ENCODE assay signal across 24 cellular contexts in genomic region chr16:55184052-55184451, GRCh38.
"Had no signal": no experiment of that assay in that cellular context is flagged by ENCODE, and none has a peak within 500 bp of the region (broad histone marks: within the 10 kb centered on the region; RNA-seq: fewer than 3 reads in every experiment).

No MANE protein-coding gene starts in this region.

- H3K9me3 Mint-ChIP-seq: activated CD4-positive, alpha-beta memory T cell treated with anti-CD3 and anti-CD28 coated beads for 36 hours; activated CD4-positive, alpha-beta T cell treated with anti-CD3 and anti-CD28 coated beads, Interleukin-2, amount 10 ng/mL, durations not matched to agents 24 days and 14 days; activated naive CD8-positive, alpha-beta T cell treated with anti-CD3 and anti-CD28 coated beads, Interleukin-2, amount 10 ng/mL, durations not matched to agents 7 days and 5 days; T-helper 1 cell treated with Interleukin-12 subunit alpha and Interleukin-12 subunit beta and Interleukin-4 antibody, amounts not matched to agents 30 μg/mL and 1 μg/mL, for 36 hours had no signal

- H3K36me3 Mint-ChIP-seq: activated CD4-positive, alpha-beta memory T cell treated with anti-CD3 and anti-CD28 coated beads for 36 hours; activated naive CD8-positive, alpha-beta T cell treated with anti-CD3 and anti-CD28 coated beads, Interleukin-2, amount 10 ng/mL, durations not matched to agents 7 days and 5 days had no signal

- H3K4me1 Mint-ChIP-seq: activated CD4-positive, alpha-beta T cell treated with anti-CD3 and anti-CD28 coated beads, Interleukin-2, amount 10 ng/mL, durations not matched to agents 24 days and 14 days; activated naive CD8-positive, alpha-beta T cell treated with anti-CD3 and anti-CD28 coated beads, Interleukin-2, amount 10 ng/mL, durations not matched to agents 7 days and 5 days had no signal

- H3K27ac ChIP-seq: adrenal gland, Peyer's patch, RWPE1, SJCRH30 had no signal

- H3K27me3 Mint-ChIP-seq: activated CD4-positive, alpha-beta memory T cell treated with anti-CD3 and anti-CD28 coated beads for 36 hours; activated CD4-positive, alpha-beta T cell treated with anti-CD3 and anti-CD28 coated beads, Interleukin-2, amount 10 ng/mL, durations not matched to agents 24 days and 14 days had no signal

- H3K27ac Mint-ChIP-seq: activated CD4-positive, alpha-beta memory T cell treated with anti-CD3 and anti-CD28 coated beads for 36 hours; activated CD4-positive, alpha-beta T cell treated with anti-CD3 and anti-CD28 coated beads, Interleukin-2, amount 10 ng/mL, durations not matched to agents 24 days and 14 days; activated naive CD8-positive, alpha-beta T cell treated with anti-CD3 and anti-CD28 coated beads, Interleukin-2, amount 10 ng/mL, durations not matched to agents 7 days and 5 days; activated T-cell treated with anti-CD3 and anti-CD28 coated beads, Interleukin-2, amount 50 U/mL, for 72 hours; T-helper 1 cell treated with Interleukin-12 subunit alpha and Interleukin-12 subunit beta and Interleukin-4 antibody, amounts not matched to agents 30 μg/mL and 1 μg/mL, for 36 hours had no signal

- DNase-seq: activated CD4-positive, alpha-beta memory T cell treated with anti-CD3 and anti-CD28 coated beads for 36 hours; activated CD4-positive, alpha-beta T cell treated with anti-CD3 and anti-CD28 coated beads, Interleukin-2, amount 10 ng/mL, durations not matched to agents 24 days and 14 days; activated CD4-positive, CD25-positive, alpha-beta regulatory T cell treated with anti-CD3 and anti-CD28 coated beads, Interleukin-2, amount 50 U/mL, for 72 hours; activated naive CD4-positive, alpha-beta T cell treated with anti-CD3 and anti-CD28 coated beads, Interleukin-2, amount 50 U/mL, for 16 hours; activated naive CD8-positive, alpha-beta T cell treated with anti-CD3 and anti-CD28 coated beads, Interleukin-2, amount 10 ng/mL, durations not matched to agents 7 days and 5 days; activated T-cell treated with anti-CD3 and anti-CD28 coated beads for 4 hours; activated T-cell treated with anti-CD3 and anti-CD28 coated beads, Interleukin-2, amount 50 U/mL, for 72 hours; adrenal gland; anterior cingulate cortex; cerebellar nuclear complex; Karpas-422; MM.1S; NCI-H1105; NCI-H1436; NCI-H187; NCI-H2081; NCI-H510A treated with DMSO at 0.1 percent for 48 hours; NCI-H69; NK-92 treated with Interleukin-12 subunit alpha and Interleukin-12 subunit beta, amount 100 ng/mL, for 24 hours; Peyer's patch; Right ventricle myocardium superior; SJCRH30 had no signal

- ATAC-seq: activated T-cell treated with anti-CD3 and anti-CD28 coated beads, Interleukin-2, amount 50 U/mL, for 72 hours had no signal

- H3K4me1 ChIP-seq: adrenal gland, Peyer's patch, SJCRH30 had no signal

- H3K36me3 ChIP-seq: adrenal gland, Peyer's patch, SJCRH30 had no signal

- H3K9me3 ChIP-seq: adrenal gland, Peyer's patch, SJCRH30 had no signal

- H3K4me3 ChIP-seq: adrenal gland, Peyer's patch, SJCRH30 had no signal

- H3K27me3 ChIP-seq: Peyer's patch had no signal

- H3K4me3 Mint-ChIP-seq: activated CD4-positive, alpha-beta memory T cell treated with anti-CD3 and anti-CD28 coated beads for 36 hours; activated CD4-positive, alpha-beta T cell treated with anti-CD3 and anti-CD28 coated beads, Interleukin-2, amount 10 ng/mL, durations not matched to agents 24 days and 14 days; activated naive CD8-positive, alpha-beta T cell treated with anti-CD3 and anti-CD28 coated beads, Interleukin-2, amount 10 ng/mL, durations not matched to agents 7 days and 5 days; activated T-cell treated with anti-CD3 and anti-CD28 coated beads, Interleukin-2, amount 50 U/mL, for 72 hours; T-helper 1 cell treated with Interleukin-12 subunit alpha and Interleukin-12 subunit beta and Interleukin-4 antibody, amounts not matched to agents 30 μg/mL and 1 μg/mL, for 36 hours had no signal
